In genomic region chr21:40788635-40789034, GRCh38 we compare ENCODE assay signal across 30 cellular contexts. TPM values are rescaled to one million over a fixed set of nuclear protein-coding genes. Genes with fewer than 3 reads are reported as not detected.
"Had no signal": no experiment of that assay in that cellular context is flagged by ENCODE, and none has a peak within 500 bp of the region (broad histone marks: within the 10 kb centered on the region; RNA-seq: fewer than 3 reads in every experiment).

No MANE protein-coding gene starts in this region.

- H3K9me3 ChIP-seq: stomach, suprapubic skin, testis, thoracic aorta, thyroid gland, tibial artery, tibial nerve, transverse colon, upper lobe of left lung, upper lobe of right lung, uterus, vagina had no signal

- ATAC-seq: stimulated activated effector memory CD8-positive, alpha-beta T cell treated with anti-CD3 and anti-CD28 coated beads, Interleukin-12 subunit alpha, Interleukin-12 subunit beta, amount 100 ng/mL, for 72 hours; stimulated activated memory B cell treated with anti-CD40 and anti-IgM and Interleukin-4, amounts not matched to agents 10 μg/mL and 1 μg/mL and 100 μg/mL, for 72 hours; stimulated activated naive B cell treated with anti-CD40 and anti-IgM and Interleukin-4, amounts not matched to agents 10 μg/mL and 1 μg/mL and 100 μg/mL, for 72 hours; stimulated activated naive CD8-positive, alpha-beta T cell treated with anti-CD3 and anti-CD28 coated beads, Interleukin-15, amount 100 ng/mL, for 72 hours; stimulated activated naive CD8-positive, alpha-beta T cell treated with anti-CD3 and anti-CD28 coated beads, Interleukin-15, Interleukin-2, amounts not matched to agents 100 U/mL and 50 U/mL, for 24 hours; upper lobe of right lung had no signal

- H3K27me3 ChIP-seq: stomach, suprapubic skin, testis, thyroid gland, tibial artery, tibial nerve, transverse colon, upper lobe of left lung, upper lobe of right lung, uterus, vagina had no signal

- H3K4me3 ChIP-seq: stomach, suprapubic skin, testis, thoracic aorta, thyroid gland, tibial artery, tibial nerve, transverse colon, upper lobe of left lung, upper lobe of right lung, uterus, vagina had no signal

- DNase-seq: stimulated activated CD4-positive, alpha-beta T cell treated with anti-CD3 and anti-CD28 coated beads, Interleukin-2, amount 100 ng/mL, for 48 hours; stimulated activated CD4-positive, alpha-beta T cell treated with anti-CD3 and anti-CD28 coated beads, Interleukin-4, amount 100 ng/mL, for 1 hour; stimulated activated CD4-positive, alpha-beta T cell treated with anti-CD3 and anti-CD28 coated beads, Interleukin-4, amount 100 ng/mL, for 24 hours; stimulated activated CD4-positive, alpha-beta T cell treated with anti-CD3 and anti-CD28 coated beads, Interleukin-4, amount 100 ng/mL, for 4 hours; stimulated activated CD8-positive, alpha-beta memory T cell treated with anti-CD3 and anti-CD28 coated beads, Interleukin-4, amount 100 ng/mL, for 48 hours; stimulated activated naive B cell treated with anti-CD40 and anti-IgM and Interleukin-4, amounts not matched to agents 10 μg/mL and 1 μg/mL and 100 μg/mL, for 72 hours; stimulated activated naive CD4-positive, alpha-beta T cell; stimulated activated naive CD4-positive, alpha-beta T cell treated with Interleukin-2 at 50 U/mL for 16 hours; stimulated activated naive CD8-positive, alpha-beta T cell treated with anti-CD3 and anti-CD28 coated beads, Interleukin-15, amount 100 ng/mL, for 72 hours; stimulated activated naive CD8-positive, alpha-beta T cell treated with anti-CD3 and anti-CD28 coated beads, Interleukin-15, Interleukin-2, amounts not matched to agents 100 U/mL and 50 U/mL, for 24 hours; stomach; substantia nigra; testis; thyroid gland; tibial artery; transverse colon; trophoblast cell; upper lobe of left lung; upper lobe of right lung; uterus had no signal

- H3K9me3 Mint-ChIP-seq: stimulated activated naive CD8-positive, alpha-beta T cell treated with anti-CD3 and anti-CD28 coated beads, Interleukin-15, amount 100 ng/mL, for 72 hours; type B pancreatic cell had no signal

- H3K4me1 Mint-ChIP-seq: stimulated activated effector memory CD8-positive, alpha-beta T cell treated with anti-CD3 and anti-CD28 coated beads, Interleukin-12 subunit alpha, Interleukin-12 subunit beta, amount 100 ng/mL, for 72 hours; stimulated activated memory B cell treated with anti-CD40 and anti-IgM and Interleukin-4, amounts not matched to agents 10 μg/mL and 1 μg/mL and 100 μg/mL, for 72 hours; stimulated activated naive B cell treated with anti-CD40 and anti-IgM and Interleukin-4, amounts not matched to agents 10 μg/mL and 1 μg/mL and 100 μg/mL, for 72 hours; stimulated activated naive CD8-positive, alpha-beta T cell treated with anti-CD3 and anti-CD28 coated beads, Interleukin-15, amount 100 ng/mL, for 72 hours had no signal

- H3K36me3 ChIP-seq: stomach, suprapubic skin, thoracic aorta, thyroid gland, tibial artery, tibial nerve, transverse colon, upper lobe of left lung, upper lobe of right lung, uterus, vagina had no signal

- H3K27ac ChIP-seq: stomach, suprapubic skin, testis, thoracic aorta, thyroid gland, tibial artery, tibial nerve, transverse colon, upper lobe of left lung, upper lobe of right lung, uterus, vagina had no signal

- H3K36me3 Mint-ChIP-seq: stimulated activated effector memory CD8-positive, alpha-beta T cell treated with anti-CD3 and anti-CD28 coated beads, Interleukin-12 subunit alpha, Interleukin-12 subunit beta, amount 100 ng/mL, for 72 hours; stimulated activated memory B cell treated with anti-CD40 and anti-IgM and Interleukin-4, amounts not matched to agents 10 μg/mL and 1 μg/mL and 100 μg/mL, for 72 hours; stimulated activated naive B cell treated with anti-CD40 and anti-IgM and Interleukin-4, amounts not matched to agents 10 μg/mL and 1 μg/mL and 100 μg/mL, for 72 hours; type B pancreatic cell had no signal

- FAIRE-seq: urothelium cell line had no signal

- H3K4me1 ChIP-seq: stomach, suprapubic skin, testis, tibial artery, tibial nerve, transverse colon, upper lobe of left lung, upper lobe of right lung, uterus, vagina had no signal

- H3K27ac Mint-ChIP-seq: stimulated activated effector memory CD8-positive, alpha-beta T cell treated with anti-CD3 and anti-CD28 coated beads, Interleukin-12 subunit alpha, Interleukin-12 subunit beta, amount 100 ng/mL, for 72 hours; stimulated activated memory B cell treated with anti-CD40 and anti-IgM and Interleukin-4, amounts not matched to agents 10 μg/mL and 1 μg/mL and 100 μg/mL, for 72 hours; stimulated activated naive B cell treated with anti-CD40 and anti-IgM and Interleukin-4, amounts not matched to agents 10 μg/mL and 1 μg/mL and 100 μg/mL, for 72 hours; stimulated activated naive CD8-positive, alpha-beta T cell treated with anti-CD3 and anti-CD28 coated beads, Interleukin-15, amount 100 ng/mL, for 72 hours; stimulated activated naive CD8-positive, alpha-beta T cell treated with anti-CD3 and anti-CD28 coated beads, Interleukin-15, Interleukin-2, amounts not matched to agents 100 ng/mL and 50 ng/mL, for 24 hours; type B pancreatic cell had no signal

- H3K27me3 Mint-ChIP-seq: stimulated activated memory B cell treated with anti-CD40 and anti-IgM and Interleukin-4, amounts not matched to agents 10 μg/mL and 1 μg/mL and 100 μg/mL, for 72 hours; stimulated activated naive B cell treated with anti-CD40 and anti-IgM and Interleukin-4, amounts not matched to agents 10 μg/mL and 1 μg/mL and 100 μg/mL, for 72 hours; stimulated activated naive CD8-positive, alpha-beta T cell treated with anti-CD3 and anti-CD28 coated beads, Interleukin-15, amount 100 ng/mL, for 72 hours; stimulated activated naive CD8-positive, alpha-beta T cell treated with anti-CD3 and anti-CD28 coated beads, Interleukin-15, Interleukin-2, amounts not matched to agents 100 ng/mL and 50 ng/mL, for 24 hours; type B pancreatic cell had no signal

- H3K4me3 Mint-ChIP-seq: stimulated activated effector memory CD8-positive, alpha-beta T cell treated with anti-CD3 and anti-CD28 coated beads, Interleukin-12 subunit alpha, Interleukin-12 subunit beta, amount 100 ng/mL, for 72 hours; stimulated activated memory B cell treated with anti-CD40 and anti-IgM and Interleukin-4, amounts not matched to agents 10 μg/mL and 1 μg/mL and 100 μg/mL, for 72 hours; stimulated activated naive B cell treated with anti-CD40 and anti-IgM and Interleukin-4, amounts not matched to agents 10 μg/mL and 1 μg/mL and 100 μg/mL, for 72 hours; stimulated activated naive CD8-positive, alpha-beta T cell treated with anti-CD3 and anti-CD28 coated beads, Interleukin-15, amount 100 ng/mL, for 72 hours; stimulated activated naive CD8-positive, alpha-beta T cell treated with anti-CD3 and anti-CD28 coated beads, Interleukin-15, Interleukin-2, amounts not matched to agents 100 ng/mL and 50 ng/mL, for 24 hours; type B pancreatic cell had no signal

RNA-seq across cellular contexts. Expression of gene DSCAM, which starts 58.3 kb away (rescaled TPM):
- total RNA-seq: thoracic aorta, upper lobe of right lung, ureter, vagina had no signal
- polyA plus RNA-seq: stomach had no signal
